ENCODE assay signal across 9 cellular contexts in the genomic region with DNA sequence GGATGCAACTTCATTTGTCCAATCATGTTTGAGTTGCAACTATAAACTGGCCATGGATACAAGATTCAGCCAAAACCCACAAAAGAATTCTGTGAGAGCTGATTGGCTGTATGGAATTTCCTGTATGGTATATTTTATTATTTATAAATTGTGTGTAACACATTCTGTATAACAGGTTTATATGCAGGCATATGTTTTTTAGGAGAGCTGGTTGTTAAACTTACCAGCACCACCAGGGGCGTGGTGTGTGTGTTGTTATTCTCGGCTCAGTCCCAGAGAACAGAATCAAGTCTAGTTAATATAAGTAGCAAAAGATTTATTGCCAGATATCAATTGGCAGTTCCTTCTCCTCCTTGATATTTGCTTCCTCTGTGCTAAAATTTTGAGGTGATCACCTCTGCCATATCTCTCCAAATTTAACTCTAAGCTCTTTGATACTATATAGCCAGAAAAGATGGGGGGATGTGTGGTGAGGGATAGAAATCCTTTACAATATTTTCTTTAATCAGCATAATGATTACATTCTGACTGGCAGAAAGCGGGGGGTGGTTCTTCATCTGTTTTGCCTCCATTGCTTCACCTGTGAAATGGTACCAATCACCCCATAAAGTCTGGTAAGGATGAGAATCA. TPM values are rescaled to one million over a fixed set of nuclear protein-coding genes. Genes with fewer than 3 reads are reported as not detected.
DNase-seq lines count a peak whose midpoint lies in the region; ATAC-seq and TF ChIP-seq lines count a peak whose summit lies in the region.
"Had no signal": no experiment of that assay in that cellular context is flagged by ENCODE, and none has a peak within 500 bp of the region (broad histone marks: within the 10 kb centered on the region; RNA-seq: fewer than 3 reads in every experiment).

No MANE protein-coding gene starts in this region.

- peaks cover 7% of the 10 kb centered on the region; the same call in 1 of the 2 replicates for H3K4me1 ChIP-seq in OCI-LY3 (ENCODE audit: low read length)
- H3K4me1 ChIP-seq in endodermal cell (ENCODE audit: control insufficient read depth, insufficient read depth, low read length) = no peaks in the 10 kb centered on the region
- H3K4me1 ChIP-seq in prostate gland (replicated peaks) = no peaks in the 10 kb centered on the region

- WGBS in endodermal cell (ENCODE audit: insufficient coverage in 1 of 2, insufficient read length in 1 of 2), 2 experiments = 44% methylated on average over 2 of the region's 3 CpGs; no CpG with 5 or more reads in 1 of the 2 experiments
- 27% methylated on average over 3 of the region's 3 CpGs for WGBS in prostate gland

- CTCF ChIA-PET in activated CD4-positive, alpha-beta T cell treated with anti-CD3 and anti-CD28 coated beads for 36 hours (lab: Charles Lee) = interaction anchor here (0.6 to 4.4 kb wide), 29 partner anchors 9 to 257 kb away, joined by 3 to 39 read pairs (median 4); a partner anchor contains a TSS

- peak; percentile 45 for TF ChIP-seq CTCF in OCI-LY3 (IDR thresholded peaks at IDR 0.05; ENCODE audit: low read depth, low read length)
- TF ChIP-seq CTCF in endodermal cell (conservative IDR thresholded peaks at IDR 0.05) = peak; percentile 74
- TF ChIP-seq CTCF in prostate gland (IDR thresholded peaks at IDR 0.05) = peak in 3 of 4 experiments; percentile 39 to 50 (median 45)

- POLR2A ChIA-PET in activated CD4-positive, alpha-beta T cell treated with anti-CD3 and anti-CD28 coated beads for 36 hours (lab: Charles Lee) = interaction anchor here (0.5 kb wide), 1 partner anchor 83 kb away, joined by 3 read pairs; no protein-coding TSS in a partner anchor

- H3K27ac Mint-ChIP-seq in activated CD4-positive, alpha-beta T cell treated with anti-CD3 and anti-CD28 coated beads for 36 hours = no peak overlapping the region
- H3K27ac Mint-ChIP-seq in endodermal cell = no peak overlapping the region
- H3K27ac Mint-ChIP-seq: naive thymus-derived CD8-positive, alpha-beta T cell had no signal

- peaks cover 3% of the 10 kb centered on the region for H3K27me3 Mint-ChIP-seq in activated CD4-positive, alpha-beta T cell treated with anti-CD3 and anti-CD28 coated beads for 36 hours
- peaks cover 6% of the 10 kb centered on the region for H3K27me3 Mint-ChIP-seq in endodermal cell (ENCODE audit: insufficient read depth)

- intact Hi-C loops in activated CD4-positive, alpha-beta T cell treated with anti-CD3 and anti-CD28 coated beads for 36 hours (cut with DNase I, micrococcal nuclease) = loop anchor here in 1 of 2 experiments (10.0 kb wide), 1 partner anchor 454 kb away; no protein-coding TSS in a partner anchor
- intact Hi-C loops in prostate gland (cut with DNase I) = no loop called here

- H4K20me1 ChIP-seq in OCI-LY3 (ENCODE audit: insufficient read depth, low read length) = no peaks in the 10 kb centered on the region

- H3K9me3 Mint-ChIP-seq in activated CD4-positive, alpha-beta T cell treated with anti-CD3 and anti-CD28 coated beads for 36 hours (ENCODE audit: low read depth) = no peaks in the 10 kb centered on the region
- H3K9me3 Mint-ChIP-seq in endodermal cell = no peaks in the 10 kb centered on the region
- H3K9me3 Mint-ChIP-seq: naive thymus-derived CD8-positive, alpha-beta T cell had no signal

- peak; percentile 41 for DNase-seq in activated CD4-positive, alpha-beta T cell treated with anti-CD3 and anti-CD28 coated beads for 36 hours
- DNase-seq in activated CD4-positive, alpha-beta T cell treated with anti-CD3 and anti-CD28 coated beads, Interleukin-2, amount 50 U/mL, for 4 hours = no peak
- DNase-seq in endodermal cell = peak; percentile 59
- DNase-seq in prostate gland (ENCODE audit: low spot score) = peak; percentile 60
- no peak for DNase-seq in activated T-cell treated with anti-CD3 and anti-CD28 coated beads, Interleukin-2, amount 50 U/mL, for 48 hours
- no peak for DNase-seq in NCI-H748 (lab: John Stamatoyannopoulos, UW; ENCODE audit: unreplicated experiment)

- no peak overlapping the region for H3K4me2 ChIP-seq in OCI-LY3 (ENCODE audit: low read length)

- H3K4me3 ChIP-seq in OCI-LY3 (ENCODE audit: low read length) = no peak overlapping the region
- H3K4me3 ChIP-seq in endodermal cell (ENCODE audit: low read length) = no peak overlapping the region
- no peak overlapping the region for H3K4me3 ChIP-seq in prostate gland

- H3K9ac ChIP-seq in OCI-LY3 (ENCODE audit: low read length) (no peak overlapping the region), endodermal cell (ENCODE audit: extremely low read depth, low read length, poor library complexity, severe bottlenecking) (no peak overlapping the region)

- H3K27me3 ChIP-seq in OCI-LY3 (ENCODE audit: low read depth, low read length) (peaks cover 17% of the 10 kb centered on the region), endodermal cell (ENCODE audit: control insufficient read depth, insufficient read depth, low read length, poor library complexity, severe bottlenecking) (peaks cover 7% of the 10 kb centered on the region), prostate gland (replicated peaks; ENCODE audit: insufficient read depth) (no peaks in the 10 kb centered on the region)

- H3K4me3 Mint-ChIP-seq in activated CD4-positive, alpha-beta T cell treated with anti-CD3 and anti-CD28 coated beads for 36 hours = no peak overlapping the region
- H3K4me3 Mint-ChIP-seq in endodermal cell = no peak overlapping the region
- H3K4me3 Mint-ChIP-seq: naive thymus-derived CD8-positive, alpha-beta T cell had no signal

- no peak overlapping the region for H2AFZ ChIP-seq in OCI-LY3 (ENCODE audit: low read depth, low read length)

- no peaks in the 10 kb centered on the region for H3K9me3 ChIP-seq in OCI-LY3 (ENCODE audit: insufficient read depth, low read length)
- no peaks in the 10 kb centered on the region for H3K9me3 ChIP-seq in endodermal cell (ENCODE audit: control insufficient read depth, low read length)
- H3K9me3 ChIP-seq in prostate gland = no peaks in the 10 kb centered on the region

- H3K27ac ChIP-seq in OCI-LY3 (ENCODE audit: low read length) (no peak overlapping the region), endodermal cell (ENCODE audit: low read depth, low read length) (no peak overlapping the region), prostate gland (no peak overlapping the region)

- TF ChIP-seq POLR2A in prostate gland (IDR thresholded peaks at IDR 0.05) = no peak

- H3K36me3 ChIP-seq in OCI-LY3 (replicated peaks; ENCODE audit: low read depth, low read length) = no peaks in the 10 kb centered on the region
- no peaks in the 10 kb centered on the region for H3K36me3 ChIP-seq in endodermal cell (ENCODE audit: control insufficient read depth, insufficient read depth, low read length)
- H3K36me3 ChIP-seq in prostate gland = no peaks in the 10 kb centered on the region

- no peaks in the 10 kb centered on the region for H3K79me2 ChIP-seq in OCI-LY3 (ENCODE audit: low read length)

- ATAC-seq in activated CD4-positive, alpha-beta T cell treated with anti-CD3 and anti-CD28 coated beads for 36 hours = no peak
- ATAC-seq in HG02885 (IDR thresholded peaks at IDR 0.05; ENCODE audit: poor library complexity, unreplicated experiment) = no peak
- ATAC-seq: naive thymus-derived CD8-positive, alpha-beta T cell had no signal

- H3K4me1 Mint-ChIP-seq in activated CD4-positive, alpha-beta T cell treated with anti-CD3 and anti-CD28 coated beads for 36 hours = peaks cover 4% of the 10 kb centered on the region
- peaks cover 5% of the 10 kb centered on the region for H3K4me1 Mint-ChIP-seq in endodermal cell

- no peaks in the 10 kb centered on the region for H3K36me3 Mint-ChIP-seq in activated CD4-positive, alpha-beta T cell treated with anti-CD3 and anti-CD28 coated beads for 36 hours (ENCODE audit: low read depth)
- H3K36me3 Mint-ChIP-seq in endodermal cell (ENCODE audit: low read depth) = no peaks in the 10 kb centered on the region
- H3K36me3 Mint-ChIP-seq: naive thymus-derived CD8-positive, alpha-beta T cell had no signal

RNA-seq across cellular contexts. Expression of a gene that starts 22.9 kb away (rescaled TPM):
- 1 to 10 TPM; 2.9 to 3.5 TPM for total RNA-seq in activated CD4-positive, alpha-beta T cell treated with anti-CD3 and anti-CD28 coated beads for 36 hours
- total RNA-seq in endodermal cell = 1 to 10 TPM; 1.3 to 1.9 TPM
- 2.4 TPM for polyA plus RNA-seq in endodermal cell (2013, experiment 1 of 2)
- 4.2 TPM for polyA plus RNA-seq in endodermal cell (2013, experiment 2 of 2)
- 1 to 10 TPM; 3.3 to 7.7 TPM for total RNA-seq in prostate gland

RNA-seq across cellular contexts. Expression of a gene that starts 37.0 kb away (rescaled TPM):
- total RNA-seq in activated CD4-positive, alpha-beta T cell treated with anti-CD3 and anti-CD28 coated beads for 36 hours = 10 to 100 TPM; 37.8 to 39.3 TPM
- total RNA-seq in endodermal cell (10 to 100 TPM; 56.3 to 59.5 TPM), prostate gland (100 to 1,000 TPM; 137 to 199 TPM)
- 61.7 TPM for polyA plus RNA-seq in endodermal cell (2013, experiment 1 of 2)
- polyA plus RNA-seq in endodermal cell (2013, experiment 2 of 2) = 57.4 TPM

Comparison
In these comparisons a context has a peak if more than half of its experiments do, and no peak if none do; other contexts are left out.
1. DNase-seq: peak in activated CD4-positive, alpha-beta T cell treated with anti-CD3 and anti-CD28 coated beads for 36 hours (single experiment), endodermal cell (single experiment) and prostate gland (single experiment); none in activated CD4-positive, alpha-beta T cell treated with anti-CD3 and anti-CD28 coated beads, Interleukin-2, amount 50 U/mL, for 4 hours (0 of 2), activated T-cell treated with anti-CD3 and anti-CD28 coated beads, Interleukin-2, amount 50 U/mL, for 48 hours (0 of 2) and NCI-H748 (single experiment).
2. Peak in every context shown above with its lines, with median percentiles within 50 percentile points of each other: CTCF ChIP-seq.